14 cellular contexts compared by ENCODE assay signal in genomic region chr14:64696355-64696844, GRCh38. TPM values are rescaled to one million over a fixed set of nuclear protein-coding genes. Genes with fewer than 3 reads are reported as not detected.
DNase-seq lines count a peak whose midpoint lies in the region; ATAC-seq, FAIRE-seq and TF ChIP-seq lines count a peak whose summit lies in the region.
"Had no signal": no experiment of that assay in that cellular context is flagged by ENCODE, and none has a peak within 500 bp of the region (broad histone marks: within the 10 kb centered on the region; RNA-seq: fewer than 3 reads in every experiment).

No MANE protein-coding gene starts in this region.

- no peak for ATAC-seq in GM18505 (IDR thresholded peaks at IDR 0.05; ENCODE audit: unreplicated experiment)

- no peak overlapping the region for H3K4me3 ChIP-seq in kidney (ENCODE audit: low read length in 2 of 2)
- H3K4me3 ChIP-seq in sigmoid colon = peak overlapping the region in 2 of 4 donors; percentile 18 to 25
- no peak overlapping the region for H3K4me3 ChIP-seq in ovary
- H3K4me3 ChIP-seq: esophagus squamous epithelium, skin epidermis had no signal

- H3K27me3 ChIP-seq in sigmoid colon (no peaks in the 10 kb centered on the region), ovary (no peaks in the 10 kb centered on the region)
- H3K27me3 ChIP-seq: esophagus squamous epithelium had no signal

- H3K9ac ChIP-seq in kidney (ENCODE audit: low read length in 2 of 2) = peak overlapping the region in 1 of 2 donors; percentile 28

- TF ChIP-seq CTCF in kidney (IDR thresholded peaks at IDR 0.05; ENCODE audit: borderline replicate concordance, extremely low read depth, insufficient read depth) (no peak), sigmoid colon (IDR thresholded peaks at IDR 0.05) (no peak), ovary (IDR thresholded peaks at IDR 0.05) (no peak), osteocyte (IDR thresholded peaks at IDR 0.05) (no peak)

- intact Hi-C loops in kidney (cut with DNase I) (no loop called here), sigmoid colon (cut with DNase I) (no loop called here), ovary (cut with DNase I) (no loop called here)

- H3K4me1 Mint-ChIP-seq in osteocyte (ENCODE audit: unreplicated experiment) = peaks cover 13% of the 10 kb centered on the region

- TF ChIP-seq EP300 in sigmoid colon (IDR thresholded peaks at IDR 0.05) (peak in 3 of 4 donors; percentile 37 to 86 (median 73)), ovary (IDR thresholded peaks at IDR 0.05) (no peak)

- FAIRE-seq in kidney (lab: Jason Lieb, UNC) = peak; percentile 61

- DNase-seq in DMS 273 (lab: John Stamatoyannopoulos, UW; ENCODE audit: unreplicated experiment) = peak; percentile 20
- no peak for DNase-seq in DMS 273 treated with DMSO at 0.1 percent for 48 hours (lab: John Stamatoyannopoulos, UW)
- peak; percentile 52 for DNase-seq in amniotic epithelial cell (ENCODE audit: low read depth)
- no peak for DNase-seq in kidney
- no peak for DNase-seq in sigmoid colon
- no peak for DNase-seq in ovary
- no peak for DNase-seq in osteocyte (ENCODE audit: extremely low spot score, unreplicated experiment)
- DNase-seq: activated naive CD8-positive, alpha-beta T cell treated with anti-CD3 and anti-CD28 coated beads, Interleukin-2, amount 10 ng/mL, durations not matched to agents 7 days and 5 days; esophagus squamous epithelium; NCI-H1092; NCI-H526 had no signal

- H3K27ac ChIP-seq in kidney (ENCODE audit: low read depth in 2 of 2, low read length in 2 of 2) = peak overlapping the region; percentile 39 to 61
- H3K27ac ChIP-seq in sigmoid colon = peak overlapping the region; percentile 15 to 83 (median 73)
- no peak overlapping the region for H3K27ac ChIP-seq in ovary
- H3K27ac ChIP-seq: 22Rv1 had no signal

- no peak overlapping the region for H3K4me3 Mint-ChIP-seq in osteocyte (ENCODE audit: unreplicated experiment)
- H3K4me3 Mint-ChIP-seq: activated naive CD8-positive, alpha-beta T cell treated with anti-CD3 and anti-CD28 coated beads, Interleukin-2, amount 10 ng/mL, durations not matched to agents 7 days and 5 days had no signal

- H3K36me3 Mint-ChIP-seq in osteocyte (ENCODE audit: unreplicated experiment) = no peaks in the 10 kb centered on the region
- H3K36me3 Mint-ChIP-seq: activated naive CD8-positive, alpha-beta T cell treated with anti-CD3 and anti-CD28 coated beads, Interleukin-2, amount 10 ng/mL, durations not matched to agents 7 days and 5 days had no signal

- no peak overlapping the region for H3K27ac Mint-ChIP-seq in osteocyte (ENCODE audit: unreplicated experiment)
- H3K27ac Mint-ChIP-seq: activated naive CD8-positive, alpha-beta T cell treated with anti-CD3 and anti-CD28 coated beads, Interleukin-2, amount 10 ng/mL, durations not matched to agents 7 days and 5 days had no signal

- no peaks in the 10 kb centered on the region for H3K9me3 Mint-ChIP-seq in osteocyte (ENCODE audit: unreplicated experiment)
- H3K9me3 Mint-ChIP-seq: activated naive CD8-positive, alpha-beta T cell treated with anti-CD3 and anti-CD28 coated beads, Interleukin-2, amount 10 ng/mL, durations not matched to agents 7 days and 5 days had no signal

- no peak for TF ChIP-seq POLR2A in sigmoid colon (IDR thresholded peaks at IDR 0.05)
- no peak for TF ChIP-seq POLR2A in GM18505 (IDR thresholded peaks at IDR 0.05; ENCODE audit: borderline replicate concordance, extremely low read depth, insufficient read depth, insufficient read length)
- TF ChIP-seq POLR2A in ovary (IDR thresholded peaks at IDR 0.05) = no peak

- no peaks in the 10 kb centered on the region for H3K9me3 ChIP-seq in kidney (ENCODE audit: control insufficient read depth in 1 of 2, low read length in 2 of 2)
- no peaks in the 10 kb centered on the region for H3K9me3 ChIP-seq in sigmoid colon
- no peaks in the 10 kb centered on the region for H3K9me3 ChIP-seq in ovary
- H3K9me3 ChIP-seq: esophagus squamous epithelium had no signal

- 18 to 56% methylated on average over 4 of the region's 4 CpGs for WGBS in sigmoid colon, 2 donors
- 45 to 56% (median 46%) methylated on average over 4 of the region's 4 CpGs for WGBS in ovary, 3 donors

- no peaks in the 10 kb centered on the region for H3K36me3 ChIP-seq in kidney (ENCODE audit: control insufficient read depth in 1 of 2, insufficient read depth in 2 of 2, low read length in 2 of 2)
- H3K36me3 ChIP-seq in sigmoid colon = no peaks in the 10 kb centered on the region
- H3K36me3 ChIP-seq in ovary = no peaks in the 10 kb centered on the region
- H3K36me3 ChIP-seq: esophagus squamous epithelium had no signal

- H3K27me3 Mint-ChIP-seq in osteocyte (ENCODE audit: unreplicated experiment) = peaks cover 6% of the 10 kb centered on the region

- peaks cover 19% of the 10 kb centered on the region in 2 donors for H3K4me1 ChIP-seq in kidney (ENCODE audit: control insufficient read depth in 1 of 2, insufficient read depth in 1 of 2, low read depth in 1 of 2, low read length in 2 of 2)
- H3K4me1 ChIP-seq in sigmoid colon = peaks cover 0 to 45% (median 34%) of the 10 kb centered on the region in 4 donors
- H3K4me1 ChIP-seq in ovary (ENCODE audit: insufficient read depth) = peaks cover 2% of the 10 kb centered on the region

RNA-seq across cellular contexts. Expression of gene PLEKHG3, which starts 7.8 kb away (rescaled TPM):
- total RNA-seq in kidney (127 TPM), sigmoid colon (10 to 100 TPM; 34.4 to 67.9 (median 52.3) TPM), ovary (10 to 100 TPM; 17.5 to 92.9 (median 78.4) TPM), osteocyte (96.3 and 98.3 TPM in 2 replicates)
- polyA plus RNA-seq in kidney (ENCODE audit: insufficient read depth, low read depth, low replicate concordance) (51.9 TPM), sigmoid colon (10 to 100 TPM; 16.9 to 26.8 (median 17.4) TPM), ovary (10 to 100 TPM; 26.3 to 34.2 TPM)

Comparison
In these comparisons a context has a peak if more than half of its experiments do, and no peak if none do; other contexts are left out.
1. DNase-seq: peak in DMS 273 (single experiment) and amniotic epithelial cell (single experiment); none in DMS 273 treated with DMSO at 0.1 percent for 48 hours (single experiment), kidney (single experiment), sigmoid colon (single experiment), ovary (0 of 5) and osteocyte (single experiment).
2. H3K27ac ChIP-seq: peak in kidney (2 of 2) and sigmoid colon (4 of 4); none in ovary (0 of 2).